21 cellular contexts compared by ENCODE assay signal in the genomic region with DNA sequence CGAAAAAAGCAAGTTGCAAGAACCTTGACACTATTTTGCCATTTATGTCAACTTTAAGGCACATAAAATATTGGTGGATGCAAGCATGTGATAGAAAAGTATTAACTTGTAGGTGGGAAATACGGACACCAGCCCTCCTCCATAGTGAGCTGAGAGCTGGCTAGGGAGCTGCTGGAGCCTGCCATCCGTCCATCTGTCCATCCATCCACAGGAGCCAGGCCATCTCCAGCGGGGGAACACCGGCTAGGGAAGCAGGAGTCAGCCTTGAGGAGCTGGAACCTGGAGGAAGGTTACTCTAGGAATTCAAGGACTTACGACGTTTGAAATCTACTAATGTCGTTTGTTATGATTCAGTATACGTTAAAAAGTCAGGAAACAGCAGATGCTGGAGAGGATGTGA.
A peak's percentile ranks its signal among the peaks of the same experiment; 100 is the strongest.
DNase-seq lines count a peak whose midpoint lies in the region; ATAC-seq and TF ChIP-seq lines count a peak whose summit lies in the region.
"Had no signal": no experiment of that assay in that cellular context is flagged by ENCODE, and none has a peak within 500 bp of the region (broad histone marks: within the 10 kb centered on the region; RNA-seq: fewer than 3 reads in every experiment).

No MANE protein-coding gene starts in this region.

- in situ Hi-C loops in HAP-1 (cut with MboI; ENCODE audit: low sequenced_read_pairs) (no loop called here), mammary epithelial cell (cut with MboI; ENCODE audit: low sequenced_read_pairs in 2 of 2) (no loop called here)

- dilution Hi-C loops in mammary epithelial cell (cut with HindIII; ENCODE audit: low sequenced_read_pairs) = no loop called here

- H3K9me3 ChIP-seq in esophagus muscularis mucosa (no peaks in the 10 kb centered on the region), HAP-1 (no peaks in the 10 kb centered on the region), mammary epithelial cell (replicated peaks; ENCODE audit: insufficient read depth, low read length) (no peaks in the 10 kb centered on the region)
- H3K9me3 ChIP-seq: BE2C had no signal

- H3K27me3 ChIP-seq in esophagus muscularis mucosa (peaks cover 4 to 63% (median 12%) of the 10 kb centered on the region in 4 donors), HAP-1 (ENCODE audit: low read depth) (peaks cover 27% of the 10 kb centered on the region), mammary epithelial cell (ENCODE audit: insufficient read depth, low read length) (peaks cover 8% of the 10 kb centered on the region)
- H3K27me3 ChIP-seq: BE2C had no signal

- H3K4me1 ChIP-seq in esophagus muscularis mucosa (peaks cover 7 to 25% (median 22%) of the 10 kb centered on the region in 4 donors), HAP-1 (no peaks in the 10 kb centered on the region), mammary epithelial cell (ENCODE audit: insufficient read depth, low read length) (no peaks in the 10 kb centered on the region)
- H3K4me1 ChIP-seq: BE2C had no signal

- TF ChIP-seq EP300 in esophagus muscularis mucosa (IDR thresholded peaks at IDR 0.05) = no peak

- H3K9me3 Mint-ChIP-seq in neural crest cell = no peaks in the 10 kb centered on the region
- H3K9me3 Mint-ChIP-seq: CD8-positive, alpha-beta memory T cell; IgD-negative memory B cell had no signal

- peak; percentile 0 for DNase-seq in stimulated activated CD4-positive, alpha-beta T cell treated with anti-CD3 and anti-CD28 coated beads, Interleukin-4, amount 100 ng/mL, for 24 hours
- DNase-seq in stimulated activated CD4-positive, alpha-beta T cell treated with anti-CD3 and anti-CD28 coated beads, Interleukin-4, amount 100 ng/mL, for 1 hour = no peak
- DNase-seq in esophagus muscularis mucosa (ENCODE audit: extremely low spot score) (peak; percentile 60), neural crest cell (ENCODE audit: low read depth, low spot score) (no peak), HAP-1 (ENCODE audit: low spot score in 2 of 2) (no peak), mammary epithelial cell (no peak)
- DNase-seq: ACHN; BE2C; C1 segment of cervical spinal cord; CD4-positive, CD25-positive, alpha-beta regulatory T cell; CD8-positive, alpha-beta memory T cell; COR-L47; DMS 273 treated with DMSO at 0.1 percent for 48 hours; DMS53; DND-41; EL; GOT3; H7 had no signal

- H3K27me3 Mint-ChIP-seq in neural crest cell (ENCODE audit: low read depth) = peaks cover 87% of the 10 kb centered on the region

- H3K4me3 Mint-ChIP-seq in neural crest cell = peak overlapping the region; percentile 29
- H3K4me3 Mint-ChIP-seq: CD8-positive, alpha-beta memory T cell; IgD-negative memory B cell had no signal

- intact Hi-C loops in esophagus muscularis mucosa (cut with DNase I) (no loop called here), mammary epithelial cell (cut with micrococcal nuclease) (no loop called here)

- H4K20me1 ChIP-seq in mammary epithelial cell (ENCODE audit: insufficient read depth, low read length) = no peaks in the 10 kb centered on the region

- no peak for ATAC-seq in HG03097 (IDR thresholded peaks at IDR 0.05; ENCODE audit: low FRiP score, unreplicated experiment)
- ATAC-seq: GM12878 had no signal

- CTCF ChIA-PET in mammary epithelial cell (lab: Charles Lee; ENCODE audit: low non-redundant PET) = no interaction called here

- no peak overlapping the region for H3K4me2 ChIP-seq in mammary epithelial cell (ENCODE audit: insufficient read depth, low read depth, low read length)

- no peak overlapping the region for H3K4me3 ChIP-seq in esophagus muscularis mucosa
- no peak overlapping the region for H3K4me3 ChIP-seq in HAP-1
- no peak overlapping the region for H3K4me3 ChIP-seq in mammary epithelial cell (replicated peaks in 1 of 3; ENCODE audit: insufficient read depth in 1 of 3, low read depth in 2 of 3, low read length in 3 of 3)
- H3K4me3 ChIP-seq: GM12878 had no signal

- no peak overlapping the region for H2AFZ ChIP-seq in mammary epithelial cell (ENCODE audit: low read depth, low read length)

- no peak overlapping the region for H3K27ac Mint-ChIP-seq in neural crest cell (ENCODE audit: unreplicated experiment)
- H3K27ac Mint-ChIP-seq: CD4-positive, CD25-positive, alpha-beta regulatory T cell; CD8-positive, alpha-beta memory T cell; IgD-negative memory B cell had no signal

- TF ChIP-seq CTCF in esophagus muscularis mucosa (IDR thresholded peaks at IDR 0.05) = no peak
- no peak for TF ChIP-seq CTCF in neural crest cell (conservative IDR thresholded peaks at IDR 0.05)
- no peak for TF ChIP-seq CTCF in mammary epithelial cell (conservative IDR thresholded peaks at IDR 0.05 in 1 of 2, IDR thresholded peaks at IDR 0.05 in 1 of 2; ENCODE audit: extremely low read depth in 1 of 2, insufficient read depth in 1 of 2, low read depth in 1 of 2, low read length in 2 of 2)

- BruUV-seq in mammary epithelial cell (replicated peaks; lab: Mats Ljungman, UMichigan) = no TSS peak

- H3K27ac ChIP-seq in esophagus muscularis mucosa (replicated peaks in 1 of 4) (no peak overlapping the region), mammary epithelial cell (ENCODE audit: insufficient read depth, low read depth, low read length) (no peak overlapping the region)

- no peak for TF ChIP-seq POLR2A in esophagus muscularis mucosa (IDR thresholded peaks at IDR 0.05; ENCODE audit: low read depth)

- H3K36me3 Mint-ChIP-seq in neural crest cell (ENCODE audit: low read depth) = no peaks in the 10 kb centered on the region
- H3K36me3 Mint-ChIP-seq: CD4-positive, CD25-positive, alpha-beta regulatory T cell; CD8-positive, alpha-beta memory T cell had no signal

- 58% methylated on average over 9 of the region's 9 CpGs for WGBS in esophagus muscularis mucosa
- 70% methylated on average over 8 of the region's 9 CpGs for WGBS in mammary epithelial cell (ENCODE audit: low coverage, missing lambda C conversion rate)

- H3K9ac ChIP-seq in mammary epithelial cell (ENCODE audit: insufficient read depth, low read length) = no peak overlapping the region

- H3K36me3 ChIP-seq in esophagus muscularis mucosa (no peaks in the 10 kb centered on the region), HAP-1 (replicated peaks) (no peaks in the 10 kb centered on the region), mammary epithelial cell (ENCODE audit: insufficient read depth, low read length) (no peaks in the 10 kb centered on the region)
- H3K36me3 ChIP-seq: BE2C had no signal

- H3K4me1 Mint-ChIP-seq in neural crest cell = peaks cover 12% of the 10 kb centered on the region

- H3K79me2 ChIP-seq in mammary epithelial cell (ENCODE audit: insufficient read depth, low read length) = no peaks in the 10 kb centered on the region

Comparison
In these comparisons a context has a peak if more than half of its experiments do, and no peak if none do; other contexts are left out.
1. DNase-seq: peak in stimulated activated CD4-positive, alpha-beta T cell treated with anti-CD3 and anti-CD28 coated beads, Interleukin-4, amount 100 ng/mL, for 24 hours (single experiment) and esophagus muscularis mucosa (single experiment); none in stimulated activated CD4-positive, alpha-beta T cell treated with anti-CD3 and anti-CD28 coated beads, Interleukin-4, amount 100 ng/mL, for 1 hour (single experiment), neural crest cell (single experiment), HAP-1 (0 of 2) and mammary epithelial cell (single experiment).